ENCODE assay signal across 39 cellular contexts in the genomic region with DNA sequence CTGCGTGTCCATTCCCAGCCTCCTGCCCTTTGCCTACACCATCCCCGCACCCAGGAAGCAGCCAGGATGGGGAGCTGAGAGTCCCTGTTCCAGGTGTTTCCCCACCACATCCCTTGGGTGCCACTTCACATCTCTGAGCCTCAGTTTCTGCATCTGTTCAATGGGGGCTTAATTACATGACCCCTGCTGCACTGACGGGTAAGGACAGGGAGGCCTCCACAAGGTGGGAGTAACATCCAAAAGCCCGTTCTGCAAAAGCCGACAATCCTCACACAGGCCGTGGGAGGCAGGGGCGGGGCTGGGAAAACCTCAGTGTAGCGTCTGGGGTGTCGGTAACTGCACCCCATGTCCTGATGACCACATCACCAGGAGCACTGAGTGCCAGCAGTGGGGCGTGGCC. TPM values are rescaled to one million over a fixed set of nuclear protein-coding genes. Genes with fewer than 3 reads are reported as not detected.
"Had no signal": no experiment of that assay in that cellular context is flagged by ENCODE, and none has a peak within 500 bp of the region (broad histone marks: within the 10 kb centered on the region; RNA-seq: fewer than 3 reads in every experiment).

No MANE protein-coding gene starts in this region.

- H3K36me3 ChIP-seq: MG63 had no signal

- H3K27me3 ChIP-seq: MG63 had no signal

- H3K4me3 ChIP-seq: MG63 had no signal

- H3K9me3 ChIP-seq: MG63 had no signal

- DNase-seq: Kasumi-1, MG63, MM.1S, MV-4-11, NCI-H1048, NCI-H1092, NCI-H1092 treated with DMSO at 0.1 percent for 48 hours, NCI-H1105, NCI-H1105 treated with DMSO at 0.1 percent for 48 hours, NCI-H1417, NCI-H1417 treated with DMSO at 0.1 percent for 48 hours, NCI-H1436, NCI-H1436 treated with DMSO at 0.1 percent for 48 hours, NCI-H146, NCI-H1694, NCI-H1694 treated with DMSO at 0.1 percent for 48 hours, NCI-H187, NCI-H187 treated with DMSO at 0.1 percent for 48 hours, NCI-H1930, NCI-H2029, NCI-H2029 treated with DMSO at 0.1 percent for 48 hours, NCI-H2081, NCI-H2081 treated with DMSO at 0.1 percent for 48 hours, NCI-H2107, NCI-H2171, NCI-H2171 treated with DMSO at 0.1 percent for 48 hours, NCI-H2227 treated with DMSO at 0.1 percent for 48 hours, NCI-H226, NCI-H345, NCI-H446, NCI-H446 treated with DMSO at 0.1 percent for 48 hours, NCI-H510A, NCI-H510A treated with DMSO at 0.1 percent for 48 hours, NCI-H524, NCI-H524 treated with DMSO at 0.1 percent for 48 hours had no signal

RNA-seq across cellular contexts. Expression of a gene that starts 41.3 kb away (rescaled TPM):
- total RNA-seq: LHCN-M2, M059J, MCF 10A, NCI-H460 had no signal
